Comparison of ENCODE assay signal across 27 cellular contexts in genomic region chr1:20618550-20618949, GRCh38. TPM values are rescaled to one million over a fixed set of nuclear protein-coding genes. Genes with fewer than 3 reads are reported as not detected.
"Had no signal": no experiment of that assay in that cellular context is flagged by ENCODE, and none has a peak within 500 bp of the region (broad histone marks: within the 10 kb centered on the region; RNA-seq: fewer than 3 reads in every experiment).

No MANE protein-coding gene starts in this region.

- H3K27me3 Mint-ChIP-seq: activated CD8-positive, alpha-beta T cell treated with anti-CD3 and anti-CD28 coated beads for 36 hours had no signal

- H3K4me3 ChIP-seq: gastrocnemius medialis, left lung, suprapubic skin, tibial artery had no signal

- H3K9me3 ChIP-seq: gastrocnemius medialis, left lung, suprapubic skin, tibial artery had no signal

- DNase-seq: activated CD4-positive, alpha-beta T cell treated with anti-CD3 and anti-CD28 coated beads for 1 hour; activated CD4-positive, alpha-beta T cell treated with anti-CD3 and anti-CD28 coated beads, Interleukin-2, amount 10 ng/mL, durations not matched to agents 7 days and 5 days; activated CD8-positive, alpha-beta T cell treated with anti-CD3 and anti-CD28 coated beads for 36 hours; activated naive CD8-positive, alpha-beta T cell treated with anti-CD3 and anti-CD28 coated beads, Interleukin-2, amount 50 U/mL, for 24 hours; activated T-cell treated with anti-CD3 and anti-CD28 coated beads, Interleukin-2, amount 50 U/mL, for 4 hours; amygdala; dermis blood vessel endothelial cell; effector CD4-positive, alpha-beta T cell; gastrocnemius medialis; glutamatergic neuron; kidney glomerular epithelial cell; left lung; naive thymus-derived CD4-positive, alpha-beta T cell; posterior cingulate gyrus; right cardiac atrium; stimulated activated CD4-positive, alpha-beta T cell treated with anti-CD3 and anti-CD28 coated beads, Interleukin-15, amount 100 ng/mL, for 24 hours; stimulated activated CD4-positive, alpha-beta T cell treated with anti-CD3 and anti-CD28 coated beads, Interleukin-2, amount 100 ng/mL, for 24 hours; stimulated activated naive CD4-positive, alpha-beta T cell; T-helper 2 cell; tibial artery had no signal

- H3K36me3 ChIP-seq: gastrocnemius medialis, suprapubic skin, tibial artery had no signal

- H3K4me1 ChIP-seq: left lung had no signal

- H3K27me3 ChIP-seq: gastrocnemius medialis, left lung, suprapubic skin, tibial artery had no signal

- H3K4me1 Mint-ChIP-seq: activated CD4-positive, alpha-beta T cell treated with anti-CD3 and anti-CD28 coated beads, Interleukin-2, amount 10 ng/mL, durations not matched to agents 7 days and 5 days; central memory CD8-positive, alpha-beta T cell had no signal

- H3K27ac ChIP-seq: left lung, suprapubic skin, tibial artery had no signal

- H3K4me3 Mint-ChIP-seq: activated CD4-positive, alpha-beta T cell treated with anti-CD3 and anti-CD28 coated beads, Interleukin-2, amount 10 ng/mL, durations not matched to agents 7 days and 5 days; activated CD8-positive, alpha-beta T cell treated with anti-CD3 and anti-CD28 coated beads for 36 hours; activated naive CD4-positive, alpha-beta T cell treated with anti-CD3 and anti-CD28 coated beads, Interleukin-2, amount 50 U/mL, for 24 hours; activated naive CD8-positive, alpha-beta T cell treated with anti-CD3 and anti-CD28 coated beads, Interleukin-2, amount 50 U/mL, for 24 hours; activated T-cell treated with anti-CD3 and anti-CD28 coated beads, Interleukin-2, amount 50 U/mL, for 4 hours; central memory CD8-positive, alpha-beta T cell; mesothelial cell of epicardium; naive thymus-derived CD4-positive, alpha-beta T cell; WTC11 had no signal

- H3K27ac Mint-ChIP-seq: activated CD4-positive, alpha-beta T cell treated with anti-CD3 and anti-CD28 coated beads, Interleukin-2, amount 10 ng/mL, durations not matched to agents 7 days and 5 days; activated CD8-positive, alpha-beta T cell treated with anti-CD3 and anti-CD28 coated beads for 36 hours; activated naive CD4-positive, alpha-beta T cell treated with anti-CD3 and anti-CD28 coated beads, Interleukin-2, amount 50 U/mL, for 24 hours; activated naive CD8-positive, alpha-beta T cell treated with anti-CD3 and anti-CD28 coated beads, Interleukin-2, amount 50 U/mL, for 24 hours; activated T-helper 2 cell treated with anti-CD3 and anti-CD28 coated beads, Interferon-gamma antibody, Interleukin-2, Interleukin-4, amounts not matched to agents 10 μg/mL and 5 μg/mL and 100 μg/mL, durations not matched to agents 14 hours and 24 hours and 36 hours; mesothelial cell of epicardium; naive thymus-derived CD4-positive, alpha-beta T cell; WTC11 had no signal

- ATAC-seq: activated CD8-positive, alpha-beta T cell treated with anti-CD3 and anti-CD28 coated beads for 36 hours; activated naive CD8-positive, alpha-beta T cell treated with anti-CD3 and anti-CD28 coated beads, Interleukin-2, amount 50 U/mL, for 24 hours; activated T-cell treated with anti-CD3 and anti-CD28 coated beads, Interleukin-2, amount 50 U/mL, for 4 hours; gastrocnemius medialis; left lung; naive thymus-derived CD4-positive, alpha-beta T cell; WTC11 had no signal

- H3K9me3 Mint-ChIP-seq: activated CD4-positive, alpha-beta T cell treated with anti-CD3 and anti-CD28 coated beads, Interleukin-2, amount 10 ng/mL, durations not matched to agents 7 days and 5 days; activated CD8-positive, alpha-beta T cell treated with anti-CD3 and anti-CD28 coated beads for 36 hours; activated naive CD4-positive, alpha-beta T cell treated with anti-CD3 and anti-CD28 coated beads, Interleukin-2, amount 50 U/mL, for 24 hours; activated naive CD8-positive, alpha-beta T cell treated with anti-CD3 and anti-CD28 coated beads, Interleukin-2, amount 50 U/mL, for 24 hours; activated T-cell treated with anti-CD3 and anti-CD28 coated beads, Interleukin-2, amount 50 U/mL, for 4 hours; activated T-helper 2 cell treated with anti-CD3 and anti-CD28 coated beads, Interferon-gamma antibody, Interleukin-2, Interleukin-4, amounts not matched to agents 10 μg/mL and 5 μg/mL and 100 μg/mL, durations not matched to agents 14 hours and 24 hours and 36 hours; central memory CD8-positive, alpha-beta T cell; mesothelial cell of epicardium; naive thymus-derived CD4-positive, alpha-beta T cell; WTC11 had no signal

- H3K36me3 Mint-ChIP-seq: activated naive CD4-positive, alpha-beta T cell treated with anti-CD3 and anti-CD28 coated beads, Interleukin-2, amount 50 U/mL, for 24 hours; mesothelial cell of epicardium; WTC11 had no signal

RNA-seq across cellular contexts. Expression of gene CDA, which starts 29.7 kb away (rescaled TPM):
- total RNA-seq: activated CD4-positive, alpha-beta T cell treated with anti-CD3 and anti-CD28 coated beads, Interleukin-2, amount 10 ng/mL, durations not matched to agents 7 days and 5 days; activated CD8-positive, alpha-beta T cell treated with anti-CD3 and anti-CD28 coated beads for 36 hours; activated T-cell treated with anti-CD3 and anti-CD28 coated beads, Interleukin-2, amount 50 U/mL, for 4 hours; activated T-helper 2 cell treated with anti-CD3 and anti-CD28 coated beads, Interferon-gamma antibody, Interleukin-2, Interleukin-4, amounts not matched to agents 10 μg/mL and 5 μg/mL and 100 μg/mL, durations not matched to agents 14 hours and 24 hours and 36 hours had no signal
- polyA plus RNA-seq: naive thymus-derived CD4-positive, alpha-beta T cell; neural cell had no signal
